14 cellular contexts compared by ENCODE assay signal in genomic region chr6:88775866-88776571, GRCh38.
"Had no signal": no experiment of that assay in that cellular context is flagged by ENCODE, and none has a peak within 500 bp of the region (broad histone marks: within the 10 kb centered on the region; RNA-seq: fewer than 3 reads in every experiment).

No MANE protein-coding gene starts in this region.

- DNase-seq: activated CD4-positive, CD25-positive, alpha-beta regulatory T cell treated with anti-CD3 and anti-CD28 coated beads, Interleukin-2, amount 50 U/mL, for 72 hours; activated gamma-delta T cell; colonic mucosa; foreskin keratinocyte; head of caudate nucleus; left colon; naive B cell; posterior cingulate gyrus; stimulated activated CD4-positive, alpha-beta T cell treated with anti-CD3 and anti-CD28 coated beads, Interleukin-4, amount 100 ng/mL, for 4 hours had no signal

- H3K4me1 ChIP-seq: colonic mucosa, foreskin keratinocyte, tibial nerve had no signal

- H3K36me3 ChIP-seq: colonic mucosa, neutrophil, tibial nerve had no signal

- H3K27ac ChIP-seq: colonic mucosa, foreskin keratinocyte, neutrophil, skin epidermis, tibial nerve had no signal

- H3K27ac Mint-ChIP-seq: T-helper 2 cell treated with Interferon-gamma antibody and Interleukin-4, amounts not matched to agents 5 μg/mL and 100 μg/mL, for 36 hours had no signal

- H3K4me3 Mint-ChIP-seq: naive B cell; T-helper 2 cell treated with Interferon-gamma antibody and Interleukin-4, amounts not matched to agents 5 μg/mL and 100 μg/mL, for 36 hours had no signal

- H3K4me3 ChIP-seq: colonic mucosa, lung, skin epidermis, tibial nerve had no signal

- H3K9me3 ChIP-seq: colonic mucosa, neutrophil, tibial nerve had no signal

- H3K27me3 ChIP-seq: colonic mucosa, foreskin keratinocyte, neutrophil, tibial nerve had no signal

- ATAC-seq: foreskin keratinocyte, left colon had no signal

- H3K27me3 Mint-ChIP-seq: naive B cell had no signal
